In the genomic region with DNA sequence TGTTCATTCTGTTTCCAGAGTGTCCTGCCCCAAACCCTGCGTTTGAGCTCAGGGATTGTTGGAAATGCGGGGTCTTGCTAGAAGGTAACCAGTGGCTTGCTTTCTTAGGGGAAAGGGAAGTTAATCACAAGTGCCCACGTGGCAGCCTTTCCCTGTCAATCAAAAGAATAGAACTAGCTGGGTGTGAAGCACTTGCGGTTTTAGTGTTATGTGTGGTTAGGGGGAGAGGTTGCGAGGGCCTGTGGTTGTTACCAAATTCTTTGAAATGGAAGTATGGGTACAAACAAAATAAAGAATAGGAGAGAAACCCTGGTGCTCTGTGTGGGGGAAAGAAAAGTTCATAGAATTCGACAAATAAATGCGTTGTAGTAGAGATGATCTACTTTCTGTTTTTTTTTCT, we compare ENCODE assay signal across 9 cellular contexts.
DNase-seq lines count a peak whose midpoint lies in the region; ATAC-seq and TF ChIP-seq lines count a peak whose summit lies in the region.
"Had no signal": no experiment of that assay in that cellular context is flagged by ENCODE, and none has a peak within 500 bp of the region (broad histone marks: within the 10 kb centered on the region; RNA-seq: fewer than 3 reads in every experiment).

No MANE protein-coding gene starts in this region.

- no peak for TF ChIP-seq CTCF in smooth muscle cell (IDR thresholded peaks at IDR 0.05; ENCODE audit: borderline replicate concordance, insufficient read depth, poor library complexity, severe bottlenecking)

- H3K4me1 ChIP-seq in smooth muscle cell (ENCODE audit: low read depth) = peaks cover 42% of the 10 kb centered on the region

- no peak overlapping the region for H2AFZ ChIP-seq in smooth muscle cell (ENCODE audit: low read depth)

- H4K20me1 ChIP-seq in smooth muscle cell (ENCODE audit: low read depth) = peaks cover 100% of the 10 kb centered on the region

- H3K9ac ChIP-seq in smooth muscle cell (ENCODE audit: low read depth) = no peak overlapping the region

- no peaks in the 10 kb centered on the region for H3K9me3 ChIP-seq in smooth muscle cell (replicated peaks; ENCODE audit: low read depth)

- H3K79me2 ChIP-seq in smooth muscle cell (ENCODE audit: low read depth) = peaks cover 97% of the 10 kb centered on the region

- H3K4me2 ChIP-seq in smooth muscle cell = peak overlapping the region; percentile 20

- peak; percentile 73 for DNase-seq in NK-92 treated with Interleukin-12 subunit alpha and Interleukin-12 subunit beta, amount 100 ng/mL, for 24 hours (lab: John Stamatoyannopoulos, UW)
- DNase-seq in NK-92 (lab: John Stamatoyannopoulos, UW; ENCODE audit: unreplicated experiment) (no peak), smooth muscle cell (lab: John Stamatoyannopoulos, UW; ENCODE audit: unreplicated experiment) (no peak), superior temporal gyrus (ENCODE audit: extremely low spot score) (no peak), NCI-H2081 treated with DMSO at 0.1 percent for 48 hours (lab: John Stamatoyannopoulos, UW) (no peak)
- peak; percentile 34 for DNase-seq in activated CD4-positive, CD25-positive, alpha-beta regulatory T cell treated with anti-CD3 and anti-CD28 coated beads, Interleukin-2, amount 50 U/mL, for 16 hours (ENCODE audit: low read depth, low spot score)
- DNase-seq in effector CD8-positive, alpha-beta T cell (lab: John Stamatoyannopoulos, UW) = peak; percentile 25

- H3K27me3 ChIP-seq in smooth muscle cell (ENCODE audit: low read depth) = no peaks in the 10 kb centered on the region

- WGBS in smooth muscle cell (ENCODE audit: low lambda C conversion rate) = 65% methylated on average over 7 of the region's 7 CpGs

- H3K27ac ChIP-seq in smooth muscle cell (ENCODE audit: low read depth) = peak overlapping the region; percentile 93
- H3K27ac ChIP-seq: 22Rv1 had no signal

- H3K36me3 ChIP-seq in smooth muscle cell (ENCODE audit: low read depth) = no peaks in the 10 kb centered on the region

- peaks cover 20% of the 10 kb centered on the region for H3F3A ChIP-seq in smooth muscle cell (ENCODE audit: low read depth)

- no peak overlapping the region for H3K4me3 ChIP-seq in smooth muscle cell

- peak; percentile 36 for ATAC-seq in HG03521 (IDR thresholded peaks at IDR 0.05; ENCODE audit: unreplicated experiment)

Comparison
In these comparisons a context has a peak if more than half of its experiments do, and no peak if none do; other contexts are left out.
1. DNase-seq: peak in NK-92 treated with Interleukin-12 subunit alpha and Interleukin-12 subunit beta, amount 100 ng/mL, for 24 hours (single experiment), activated CD4-positive, CD25-positive, alpha-beta regulatory T cell treated with anti-CD3 and anti-CD28 coated beads, Interleukin-2, amount 50 U/mL, for 16 hours (single experiment) and effector CD8-positive, alpha-beta T cell (single experiment); none in NK-92 (single experiment), smooth muscle cell (single experiment), superior temporal gyrus (single experiment) and NCI-H2081 treated with DMSO at 0.1 percent for 48 hours (single experiment).